In the genomic region with DNA sequence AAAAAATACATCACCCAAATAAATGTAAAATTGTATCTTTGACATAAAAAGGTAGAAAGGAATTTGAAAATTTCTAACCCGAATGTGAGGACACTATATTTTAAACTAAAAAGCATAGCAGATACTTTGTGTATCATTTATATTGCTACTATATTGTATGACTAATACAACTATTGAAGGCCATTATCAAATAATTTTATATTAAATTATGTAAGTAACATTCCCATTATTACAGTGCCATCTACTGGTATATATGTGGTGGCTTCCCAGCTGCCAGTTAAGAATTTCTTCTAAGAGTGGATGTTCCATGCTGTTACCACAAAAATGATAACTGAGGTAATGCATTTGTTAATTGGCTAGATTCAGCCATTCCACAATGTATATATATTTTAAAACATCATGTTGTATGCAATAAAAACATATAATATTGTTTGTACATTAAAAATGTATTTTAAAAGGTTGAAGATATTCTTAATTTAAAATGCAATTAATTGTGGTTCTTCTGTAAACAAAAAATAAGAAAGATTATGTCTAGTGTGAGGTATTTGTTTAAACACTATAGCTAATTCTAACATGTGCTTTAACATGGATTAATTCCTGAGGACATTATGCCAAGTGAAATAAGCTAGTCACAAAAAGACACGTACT, we compare ENCODE assay signal across 8 cellular contexts.
DNase-seq lines count a peak whose midpoint lies in the region; ATAC-seq, FAIRE-seq and TF ChIP-seq lines count a peak whose summit lies in the region.

No MANE protein-coding gene starts in this region.

- H3K27me3 ChIP-seq in H1 (replicated peaks in 1 of 4; ENCODE audit: control insufficient read depth in 3 of 4, extremely low read depth in 1 of 4, insufficient read depth in 3 of 4, low read length in 3 of 4), result peaks cover 0 to 1% (median 0%) of the 10 kb centered on the region in 4 experiments; a peak in 1 of 7 replicates

- no peak overlapping the region for H3K27ac Mint-ChIP-seq in osteocyte (ENCODE audit: unreplicated experiment)

- peak in 2 of 3 experiments; percentile 8 to 36; a peak in 2 of 4 replicates for TF ChIP-seq CTCF in H1 (IDR thresholded peaks at IDR 0.05; ENCODE audit: control extremely low read depth in 1 of 3, insufficient read depth in 1 of 3, low read depth in 1 of 3, low read length in 3 of 3)
- TF ChIP-seq CTCF in osteocyte (IDR thresholded peaks at IDR 0.05), result peak; percentile 75

- H3K79me2 ChIP-seq in H1 (ENCODE audit: control insufficient read depth in 1 of 2, insufficient read depth in 2 of 2, low read length in 2 of 2), result no peaks in the 10 kb centered on the region

- no peak for TF ChIP-seq EP300 in H1 (IDR thresholded peaks at IDR 0.05; ENCODE audit: borderline replicate concordance in 1 of 2, low read depth in 2 of 2, low read length in 2 of 2)

- peaks cover 8% of the 10 kb centered on the region for H3K27me3 Mint-ChIP-seq in osteocyte (ENCODE audit: unreplicated experiment)

- H3K4me1 Mint-ChIP-seq in osteocyte (ENCODE audit: unreplicated experiment), result peaks cover 2% of the 10 kb centered on the region

- H3K9me3 Mint-ChIP-seq in osteocyte (ENCODE audit: unreplicated experiment), result no peaks in the 10 kb centered on the region

- H3K23ac ChIP-seq in H1 (ENCODE audit: insufficient read length), result no peak overlapping the region

- no peaks in the 10 kb centered on the region for H4K20me1 ChIP-seq in H1 (replicated peaks in 1 of 2; ENCODE audit: control insufficient read depth in 1 of 2, insufficient read depth in 2 of 2, low read length in 2 of 2)

- H4K8ac ChIP-seq in H1 (ENCODE audit: extremely low read depth, insufficient read depth, low read length), result no peak overlapping the region

- H3K27ac ChIP-seq in H1 (ENCODE audit: low read depth, low read length), result no peak overlapping the region

- peaks cover 0 to 3% (median under 1%) of the 10 kb centered on the region in 4 experiments; a peak in 3 of 7 replicates for H3K4me1 ChIP-seq in H1 (replicated peaks in 1 of 4; ENCODE audit: control insufficient read depth in 3 of 4, insufficient read depth in 4 of 4, low read length in 3 of 4)

- CTCF ChIA-PET in H1 (lab: Charles Lee; ENCODE audit: partially characterized antibody), result interaction anchor here (0.6 to 2.9 kb wide), 32 partner anchors 8 to 591 kb away, joined by 3 to 15 read pairs (median 4); partner anchors contain the start of genes CASP6, EGF and RRH

- no peak overlapping the region for H4K5ac ChIP-seq in H1 (ENCODE audit: insufficient read length, low read depth, low read length)

- H2AFZ ChIP-seq in H1 (ENCODE audit: low read length), result no peak overlapping the region

- H3K4me3 ChIP-seq in H1 (ENCODE audit: extremely low read depth in 1 of 4, insufficient read depth in 2 of 4, low read depth in 3 of 4, low read length in 4 of 4), result no peak overlapping the region

- POLR2A ChIA-PET in H1 (lab: Charles Lee; ENCODE audit: partially characterized antibody), result interaction anchor here (0.7 to 1.5 kb wide), 2 partner anchors 176 to 275 kb away, joined by 3 to 4 read pairs; partner anchors contain the start of gene CASP6

- H3K4me2 ChIP-seq in H1 (ENCODE audit: insufficient read depth in 1 of 2, low read depth in 2 of 2, low read length in 2 of 2), result no peak overlapping the region

- no peak overlapping the region for H2BK20ac ChIP-seq in H1 (ENCODE audit: low read length)

- H2BK12ac ChIP-seq in H1 (ENCODE audit: low read depth, low read length), result no peak overlapping the region

- no peak overlapping the region for H3K14ac ChIP-seq in H1 (ENCODE audit: insufficient read length)

- ATAC-seq in GM19397 (IDR thresholded peaks at IDR 0.05; ENCODE audit: unreplicated experiment) (no peak), GM18868 (IDR thresholded peaks at IDR 0.05; ENCODE audit: unreplicated experiment) (no peak)

- peaks cover 4% of the 10 kb centered on the region for H3K23me2 ChIP-seq in H1 (ENCODE audit: low read depth, low read length)

- no peak overlapping the region for H2AK5ac ChIP-seq in H1 (ENCODE audit: low read depth, low read length)

- peak; percentile 68 for DNase-seq in NCI-H82 (lab: John Stamatoyannopoulos, UW)
- no peak for DNase-seq in NCI-H82 treated with DMSO at 0.1 percent for 48 hours (lab: John Stamatoyannopoulos, UW; ENCODE audit: unreplicated experiment)
- DNase-seq in NCI-H748 treated with DMSO at 0.1 percent for 48 hours (lab: John Stamatoyannopoulos, UW), result peak; percentile 3
- no peak for DNase-seq in H1 (ENCODE audit: low read depth in 1 of 2, low spot score in 2 of 2)
- DNase-seq in osteocyte (ENCODE audit: extremely low spot score, unreplicated experiment), result no peak
- DNase-seq in T1000 (lab: John Stamatoyannopoulos, UW), result no peak

- no peak overlapping the region for H3K4ac ChIP-seq in H1 (replicated peaks; ENCODE audit: insufficient read length, low read depth, low read length)

- H3K36me3 ChIP-seq in H1 (ENCODE audit: control insufficient read depth in 2 of 4, insufficient read depth in 4 of 4, low read length in 3 of 4), result no peaks in the 10 kb centered on the region

- no peak overlapping the region for H2BK5ac ChIP-seq in H1 (ENCODE audit: low read depth, low read length)

- TF ChIP-seq RAD21 in H1 (IDR thresholded peaks at IDR 0.05 in 1 of 2, conservative IDR thresholded peaks at IDR 0.05 in 1 of 2; ENCODE audit: low read depth in 2 of 2, low read length in 2 of 2), result peak; percentile 57 to 65

- H3K4me3 Mint-ChIP-seq in osteocyte (ENCODE audit: unreplicated experiment), result no peak overlapping the region

- H4K91ac ChIP-seq in H1 (replicated peaks; ENCODE audit: insufficient read length, low read length), result no peak overlapping the region

- H2BK120ac ChIP-seq in H1 (replicated peaks; ENCODE audit: low read depth, low read length), result no peak overlapping the region

- no peak overlapping the region for H3K56ac ChIP-seq in H1 (replicated peaks; ENCODE audit: insufficient read length, low read depth, low read length)

- H3K18ac ChIP-seq in H1 (ENCODE audit: extremely low read depth, low read length), result no peak overlapping the region

- WGBS in H1 (ENCODE audit: extremely low coverage in 1 of 2, insufficient coverage in 1 of 2, insufficient read length in 1 of 2, insufficient replicate concordance in 2 of 2, low coverage in 1 of 2, low lambda C conversion rate in 2 of 2, missing lambda C conversion rate in 1 of 2), 2 experiments, result 84% methylated on average over 2 of the region's 2 CpGs; no CpG with 5 or more reads in 1 of the 2 experiments

- FAIRE-seq in H1 (lab: Jason Lieb, UNC), result no peak

- H3K9ac ChIP-seq in H1 (replicated peaks in 1 of 4; ENCODE audit: extremely low read depth in 1 of 4, low read depth in 3 of 4, low read length in 3 of 4), result no peak overlapping the region

- H3K9me3 ChIP-seq in H1 (ENCODE audit: insufficient read depth in 2 of 2, low read depth in 1 of 2, low read length in 1 of 2), result no peaks in the 10 kb centered on the region

- no peak for TF ChIP-seq POLR2A in H1 (IDR thresholded peaks at IDR 0.05; ENCODE audit: control extremely low read depth in 1 of 2, low read depth in 2 of 2, low read length in 2 of 2)

- H3K36me3 Mint-ChIP-seq in osteocyte (ENCODE audit: unreplicated experiment), result no peaks in the 10 kb centered on the region

- no peaks in the 10 kb centered on the region for H3K79me1 ChIP-seq in H1 (ENCODE audit: low read depth, low read length)

- H2BK15ac ChIP-seq in H1 (ENCODE audit: low read length), result no peak overlapping the region

TF ChIP-seq in H1, 55 proteins besides CTCF, POLR2A, EP300 and RAD21:
- TF ChIP-seq SP1 (IDR thresholded peaks at IDR 0.05; ENCODE audit: low read depth, low read length), result no peak
- TF ChIP-seq RBBP5 (IDR thresholded peaks at IDR 0.05; ENCODE audit: borderline replicate concordance, low read depth, low read length), result no peak
TF ChIP-seq in H1: peak in this region for 0.

Comparison
In these comparisons a context has a peak if more than half of its experiments do, and no peak if none do; other contexts are left out.
1. DNase-seq: peak in NCI-H82 (single experiment) and NCI-H748 treated with DMSO at 0.1 percent for 48 hours (single experiment); none in NCI-H82 treated with DMSO at 0.1 percent for 48 hours (single experiment), H1 (0 of 2), osteocyte (single experiment) and T1000 (single experiment).